Comparison of ENCODE assay signal across 13 cellular contexts in genomic region chr14:99612737-99613330, GRCh38. TPM values are rescaled to one million over a fixed set of nuclear protein-coding genes. Genes with fewer than 3 reads are reported as not detected.
DNase-seq lines count a peak whose midpoint lies in the region; ATAC-seq and TF ChIP-seq lines count a peak whose summit lies in the region.
"Had no signal": no experiment of that assay in that cellular context is flagged by ENCODE, and none has a peak within 500 bp of the region (broad histone marks: within the 10 kb centered on the region; RNA-seq: fewer than 3 reads in every experiment).

No MANE protein-coding gene starts in this region.

- in situ Hi-C loops in astrocyte of the spinal cord (cut with HindIII; ENCODE audit: low sequenced_read_pairs): no loop called here

- H3K27ac ChIP-seq in A673 (ENCODE audit: low read depth, low read length, poor library complexity, severe bottlenecking): no peak overlapping the region
- H3K27ac ChIP-seq: pancreas had no signal

- no TSS peak for BruUV-seq in A673 (replicated peaks; lab: Mats Ljungman, UMichigan)

- no peaks in the 10 kb centered on the region for H3K9me3 ChIP-seq in A673 (ENCODE audit: low read depth, low read length, poor library complexity, severe bottlenecking)
- H3K9me3 ChIP-seq: pancreas had no signal

- TF ChIP-seq CTCF in AG10803 (conservative IDR thresholded peaks at IDR 0.05; ENCODE audit: low read length): no peak
- TF ChIP-seq CTCF in astrocyte of the spinal cord (IDR thresholded peaks at IDR 0.05; ENCODE audit: low read depth, low read length): no peak
- TF ChIP-seq CTCF in A673 (conservative IDR thresholded peaks at IDR 0.05; ENCODE audit: low read depth, low read length): no peak

- CTCF ChIA-PET in A673 (lab: Charles Lee): no interaction called here

- H3K36me3 ChIP-seq in A673 (ENCODE audit: insufficient read depth, low read length, poor library complexity, severe bottlenecking): no peaks in the 10 kb centered on the region
- H3K36me3 ChIP-seq: pancreas had no signal

- H3K4me3 ChIP-seq in AG10803 (ENCODE audit: low read length) (no peak overlapping the region), astrocyte of the spinal cord (ENCODE audit: low read depth, low read length) (no peak overlapping the region), A673 (ENCODE audit: low read depth, low read length, poor library complexity, severe bottlenecking) (no peak overlapping the region)
- H3K4me3 ChIP-seq: pancreas had no signal

- POLR2A ChIA-PET in A673 (lab: Charles Lee; ENCODE audit: low non-redundant PET): no interaction called here

- intact Hi-C loops in A673 (cut with micrococcal nuclease; ENCODE audit: unreplicated experiment): no loop called here

- peaks cover 28% of the 10 kb centered on the region for H3K4me1 ChIP-seq in A673 (ENCODE audit: insufficient read depth, low read length, poor library complexity, severe bottlenecking)

- ATAC-seq in HG02678 (IDR thresholded peaks at IDR 0.05; ENCODE audit: unreplicated experiment): no peak
- ATAC-seq: activated CD8-positive, alpha-beta T cell treated with anti-CD3 and anti-CD28 coated beads, Interleukin-2, amount 10 ng/mL, durations not matched to agents 7 days and 5 days had no signal

- H3K27me3 ChIP-seq in A673 (replicated peaks; ENCODE audit: insufficient read depth, low read depth, low read length, poor library complexity): no peaks in the 10 kb centered on the region
- H3K27me3 ChIP-seq: pancreas had no signal

- DNase-seq in AG10803 (ENCODE audit: low read depth) (peak; percentile 55), HPDE6-E6E7 (ENCODE audit: extremely low spot score) (peak; percentile 89), astrocyte of the spinal cord (ENCODE audit: low read depth, low spot score) (peak; percentile 55), left kidney (ENCODE audit: low read depth, low spot score) (peak; percentile 79), A673 (ENCODE audit: low spot score) (no peak), amniotic stem cell (lab: John Stamatoyannopoulos, UW) (no peak), NOMO-1 treated with dmso at 0.1 percent for 144 hours (lab: John Stamatoyannopoulos, UW; ENCODE audit: unreplicated experiment) (no peak)
- DNase-seq: activated CD8-positive, alpha-beta T cell treated with anti-CD3 and anti-CD28 coated beads, Interleukin-2, amount 10 ng/mL, durations not matched to agents 7 days and 5 days; activated gamma-delta T cell; DND-41; GOT3 had no signal

RNA-seq across cellular contexts. Expression of gene CCDC85C, which starts 8.8 kb away (rescaled TPM):
- 24.6 and 31.5 TPM in 2 replicates for total RNA-seq in A673 (2021)

RNA-seq across cellular contexts. Expression of gene HHIPL1, which starts 32.1 kb away (rescaled TPM):
- total RNA-seq in A673 (2021): 0.06 and 0.15 TPM in 2 replicates
- total RNA-seq: activated CD8-positive, alpha-beta T cell treated with anti-CD3 and anti-CD28 coated beads, Interleukin-2, amount 10 ng/mL, durations not matched to agents 7 days and 5 days had no signal

Comparison
In these comparisons a context has a peak if more than half of its experiments do, and no peak if none do; other contexts are left out.
1. DNase-seq: peak in AG10803 (single experiment), HPDE6-E6E7 (single experiment), astrocyte of the spinal cord (single experiment) and left kidney (single experiment); none in A673 (single experiment), amniotic stem cell (single experiment) and NOMO-1 treated with dmso at 0.1 percent for 144 hours (single experiment).